In genomic region chr17:74892974-74893911, GRCh38 we compare ENCODE assay signal across 9 cellular contexts. TPM values are rescaled to one million over a fixed set of nuclear protein-coding genes. Genes with fewer than 3 reads are reported as not detected.
DNase-seq lines count a peak whose midpoint lies in the region; ATAC-seq and TF ChIP-seq lines count a peak whose summit lies in the region.
"Had no signal": no experiment of that assay in that cellular context is flagged by ENCODE, and none has a peak within 500 bp of the region (broad histone marks: within the 10 kb centered on the region; RNA-seq: fewer than 3 reads in every experiment).

A gene with protein sequence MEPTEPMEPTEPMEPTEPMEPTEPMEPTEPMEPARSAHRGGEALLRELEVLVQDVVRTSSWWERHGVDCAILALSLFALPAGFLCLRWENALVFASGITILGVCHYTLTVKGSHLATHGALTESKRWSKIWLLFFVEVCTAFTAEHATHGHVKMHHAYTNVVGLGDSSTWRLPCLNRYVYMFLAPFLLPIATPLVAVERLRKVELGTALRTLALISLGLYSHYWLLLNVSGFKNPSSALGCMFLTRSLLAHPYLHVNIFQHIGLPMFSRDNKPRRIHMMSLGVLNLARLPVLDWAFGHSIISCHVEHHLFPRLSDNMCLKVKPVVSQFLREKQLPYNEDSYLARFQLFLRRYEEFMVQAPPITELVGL (minus strand): TSS chr17:74893633. CDS start chr17:74893595, 38 bp downstream.

- H3K27ac Mint-ChIP-seq in CD4-positive, alpha-beta T cell: no peak within 1 kb of the TSS
- no peak within 1 kb of the TSS for H3K27ac Mint-ChIP-seq in nephron

- peaks cover 34% of the 10 kb centered on the region for H3K27me3 ChIP-seq in CD4-positive, alpha-beta T cell (ENCODE audit: control insufficient read depth, insufficient read depth, low read length)
- H3K27me3 ChIP-seq in esophagus squamous epithelium: peaks cover 0 to 65% (median 3%) of the 10 kb centered on the region in 4 donors

- no peak within 1 kb of the TSS for H3K27ac ChIP-seq in CD4-positive, alpha-beta T cell (ENCODE audit: low read depth, low read length)
- no peak within 1 kb of the TSS for H3K27ac ChIP-seq in esophagus squamous epithelium

- CTCF ChIA-PET in CD4-positive, alpha-beta T cell (lab: Charles Lee): no interaction called here

- H3K4me3 Mint-ChIP-seq in CD4-positive, alpha-beta T cell: peak within 1 kb of the TSS; percentile 80
- peak within 1 kb of the TSS; percentile 70 to 82 (median 70) for H3K4me3 Mint-ChIP-seq in nephron

- intact Hi-C loops in CD4-positive, alpha-beta T cell (cut with DNase I, micrococcal nuclease): no loop called here
- intact Hi-C loops in esophagus squamous epithelium (cut with DNase I): no loop called here

- POLR2A ChIA-PET in CD4-positive, alpha-beta T cell (lab: Charles Lee): no interaction called here

- H3K4me1 Mint-ChIP-seq in CD4-positive, alpha-beta T cell (ENCODE audit: low read depth): peaks cover 5% of the 10 kb centered on the region
- no peaks in the 10 kb centered on the region for H3K4me1 Mint-ChIP-seq in nephron

- WGBS in esophagus squamous epithelium, 2 donors: 0 to 12% methylated on average over 2 to 14 of the region's 86 CpGs

- peak in 1 of 10 experiments; percentile 14 for DNase-seq in CD4-positive, alpha-beta T cell
- DNase-seq in esophagus squamous epithelium (lab: John Stamatoyannopoulos, UW): no peak
- DNase-seq in NCI-H2107 (lab: John Stamatoyannopoulos, UW): no peak
- DNase-seq in activated CD4-positive, CD25-positive, alpha-beta regulatory T cell treated with anti-CD3 and anti-CD28 coated beads, Interleukin-2, amount 50 U/mL, for 72 hours: no peak
- DNase-seq in LoVo (ENCODE audit: low spot score): no peak
- DNase-seq in UCSD-AML1 (lab: John Stamatoyannopoulos, UW; ENCODE audit: unreplicated experiment): no peak

- no peaks in the 10 kb centered on the region for H3K36me3 ChIP-seq in esophagus squamous epithelium

- no peaks in the 10 kb centered on the region for H3K36me3 Mint-ChIP-seq in CD4-positive, alpha-beta T cell (ENCODE audit: low read depth)
- no peaks in the 10 kb centered on the region for H3K36me3 Mint-ChIP-seq in nephron (ENCODE audit: low read depth)

- no peaks in the 10 kb centered on the region for H3K9me3 ChIP-seq in CD4-positive, alpha-beta T cell (ENCODE audit: control insufficient read depth, low read length)
- no peaks in the 10 kb centered on the region for H3K9me3 ChIP-seq in esophagus squamous epithelium

- TF ChIP-seq CTCF in CD4-positive, alpha-beta T cell (IDR thresholded peaks at IDR 0.05): no peak
- TF ChIP-seq CTCF in esophagus squamous epithelium (IDR thresholded peaks at IDR 0.05): no peak
- TF ChIP-seq CTCF in nephron (IDR thresholded peaks at IDR 0.05; ENCODE audit: unreplicated experiment in 3 of 3): no peak

- no peaks in the 10 kb centered on the region for H3K9me3 Mint-ChIP-seq in CD4-positive, alpha-beta T cell
- no peaks in the 10 kb centered on the region for H3K9me3 Mint-ChIP-seq in nephron

- TF ChIP-seq POLR2A in esophagus squamous epithelium (IDR thresholded peaks at IDR 0.05): no peak

- peak; percentile 68 for ATAC-seq in CD4-positive, alpha-beta T cell (ENCODE audit: poor library complexity)
- peak; percentile 50 for ATAC-seq in SK-N-SH treated with all-trans-retinoic acid at 6 μM for 48 hours

- peaks cover 45% of the 10 kb centered on the region for H3K27me3 Mint-ChIP-seq in CD4-positive, alpha-beta T cell
- H3K27me3 Mint-ChIP-seq in nephron (ENCODE audit: low read depth): peaks cover 90% of the 10 kb centered on the region

- H3K4me1 ChIP-seq in esophagus squamous epithelium: peaks cover 9 to 19% (median 10%) of the 10 kb centered on the region in 3 donors

- H3K4me3 ChIP-seq in esophagus squamous epithelium: peak within 1 kb of the TSS; percentile 24 to 65 (median 48)

TF ChIP-seq in SK-N-SH treated with all-trans-retinoic acid at 6 μM for 48 hours, 23 proteins besides CTCF, POLR2A, EP300 and RAD21:
- no peak for TF ChIP-seq CSDC2 (CRISPR knock-in tag; IDR thresholded peaks at IDR 0.05)
- TF ChIP-seq TOX (CRISPR knock-in tag; IDR thresholded peaks at IDR 0.05; ENCODE audit: borderline replicate concordance): no peak
- no peak for TF ChIP-seq ZNF565 (CRISPR knock-in tag; conservative IDR thresholded peaks at IDR 0.05; ENCODE audit: low read depth)
- TF ChIP-seq, protein P1, sequence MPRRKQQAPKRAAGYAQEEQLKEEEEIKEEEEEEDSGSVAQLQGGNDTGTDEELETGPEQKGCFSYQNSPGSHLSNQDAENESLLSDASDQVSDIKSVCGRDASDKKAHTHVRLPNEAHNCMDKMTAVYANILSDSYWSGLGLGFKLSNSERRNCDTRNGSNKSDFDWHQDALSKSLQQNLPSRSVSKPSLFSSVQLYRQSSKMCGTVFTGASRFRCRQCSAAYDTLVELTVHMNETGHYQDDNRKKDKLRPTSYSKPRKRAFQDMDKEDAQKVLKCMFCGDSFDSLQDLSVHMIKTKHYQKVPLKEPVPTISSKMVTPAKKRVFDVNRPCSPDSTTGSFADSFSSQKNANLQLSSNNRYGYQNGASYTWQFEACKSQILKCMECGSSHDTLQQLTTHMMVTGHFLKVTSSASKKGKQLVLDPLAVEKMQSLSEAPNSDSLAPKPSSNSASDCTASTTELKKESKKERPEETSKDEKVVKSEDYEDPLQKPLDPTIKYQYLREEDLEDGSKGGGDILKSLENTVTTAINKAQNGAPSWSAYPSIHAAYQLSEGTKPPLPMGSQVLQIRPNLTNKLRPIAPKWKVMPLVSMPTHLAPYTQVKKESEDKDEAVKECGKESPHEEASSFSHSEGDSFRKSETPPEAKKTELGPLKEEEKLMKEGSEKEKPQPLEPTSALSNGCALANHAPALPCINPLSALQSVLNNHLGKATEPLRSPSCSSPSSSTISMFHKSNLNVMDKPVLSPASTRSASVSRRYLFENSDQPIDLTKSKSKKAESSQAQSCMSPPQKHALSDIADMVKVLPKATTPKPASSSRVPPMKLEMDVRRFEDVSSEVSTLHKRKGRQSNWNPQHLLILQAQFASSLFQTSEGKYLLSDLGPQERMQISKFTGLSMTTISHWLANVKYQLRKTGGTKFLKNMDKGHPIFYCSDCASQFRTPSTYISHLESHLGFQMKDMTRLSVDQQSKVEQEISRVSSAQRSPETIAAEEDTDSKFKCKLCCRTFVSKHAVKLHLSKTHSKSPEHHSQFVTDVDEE (CRISPR knock-in tag; IDR thresholded peaks at IDR 0.05): no peak
- TF ChIP-seq PPARA (CRISPR knock-in tag; IDR thresholded peaks at IDR 0.05; ENCODE audit: borderline replicate concordance): no peak
- TF ChIP-seq PATZ1 (CRISPR knock-in tag; IDR thresholded peaks at IDR 0.05; ENCODE audit: borderline replicate concordance): no peak
- no peak for TF ChIP-seq ZNF70 (CRISPR knock-in tag; IDR thresholded peaks at IDR 0.05)
- TF ChIP-seq ARNTL (CRISPR knock-in tag; IDR thresholded peaks at IDR 0.05; ENCODE audit: borderline replicate concordance, low read depth): no peak
- no peak for TF ChIP-seq ZFP3 (CRISPR knock-in tag; IDR thresholded peaks at IDR 0.05)

RNA-seq across cellular contexts. Expression of the gene that starts here (rescaled TPM):
- total RNA-seq in CD4-positive, alpha-beta T cell: not detected
- 1 to 10 TPM in 2 of 4 donors, under 1 TPM in 2; 0.19 to 6.0 (median 1.9) TPM for total RNA-seq in esophagus squamous epithelium
- total RNA-seq: RPMI7951 had no signal

Comparison
In these comparisons a context has a peak if more than half of its experiments do, and no peak if none do; other contexts are left out.
1. Peak in ATAC-seq in CD4-positive, alpha-beta T cell; RNA of the gene not detected or under 1 TPM.